24 cellular contexts compared by ENCODE assay signal in genomic region chr11:227824-228223, GRCh38. TPM values are rescaled to one million over a fixed set of nuclear protein-coding genes. Genes with fewer than 3 reads are reported as not detected.
"Had no signal": no experiment of that assay in that cellular context is flagged by ENCODE, and none has a peak within 500 bp of the region (broad histone marks: within the 10 kb centered on the region; RNA-seq: fewer than 3 reads in every experiment).

No MANE protein-coding gene starts in this region.

- H3K4me3 Mint-ChIP-seq: dendritic cell treated with granulocyte-macrophage colony-stimulating factor and Interleukin-4, amounts not matched to agents 40 ng/mL and 50 ng/mL, for 4 days; effector memory CD8-positive, alpha-beta T cell; immature natural killer cell; naive thymus-derived CD8-positive, alpha-beta T cell; neural progenitor cell had no signal

- H3K36me3 ChIP-seq: neural progenitor cell, ovary, uterus had no signal

- ATAC-seq: effector memory CD8-positive, alpha-beta T cell; left colon; naive thymus-derived CD8-positive, alpha-beta T cell had no signal

- H3K9me3 ChIP-seq: esophagus squamous epithelium, ovary, right atrium auricular region, tibial artery, upper lobe of left lung, uterus had no signal

- H3K4me1 ChIP-seq: esophagus squamous epithelium, neural progenitor cell, right atrium auricular region, tibial artery, uterus had no signal

- H3K4me3 ChIP-seq: esophagus squamous epithelium, neural progenitor cell, ovary, right atrium auricular region, tibial artery, upper lobe of left lung, uterus had no signal

- H3K27ac ChIP-seq: esophagus squamous epithelium, neural progenitor cell, ovary, right atrium auricular region, tibial artery, upper lobe of left lung, uterus had no signal

- H3K27ac Mint-ChIP-seq: dendritic cell treated with granulocyte-macrophage colony-stimulating factor and Interleukin-4, amounts not matched to agents 40 ng/mL and 50 ng/mL, for 4 days; effector memory CD8-positive, alpha-beta T cell; neural progenitor cell had no signal

- H3K27me3 Mint-ChIP-seq: dendritic cell treated with granulocyte-macrophage colony-stimulating factor and Interleukin-4, amounts not matched to agents 40 ng/mL and 50 ng/mL, for 4 days; effector memory CD8-positive, alpha-beta T cell; naive thymus-derived CD8-positive, alpha-beta T cell had no signal

- H3K9me3 Mint-ChIP-seq: dendritic cell treated with granulocyte-macrophage colony-stimulating factor and Interleukin-4, amounts not matched to agents 40 ng/mL and 50 ng/mL, for 4 days; effector memory CD8-positive, alpha-beta T cell; immature natural killer cell; naive thymus-derived CD8-positive, alpha-beta T cell; neural progenitor cell had no signal

- H3K4me1 Mint-ChIP-seq: immature natural killer cell, neural progenitor cell had no signal

- DNase-seq: effector memory CD8-positive, alpha-beta T cell; esophagus squamous epithelium; foreskin fibroblast; immature natural killer cell; left colon; mesendoderm; naive thymus-derived CD8-positive, alpha-beta T cell; nucleus accumbens; ovary; small intestine; stimulated activated CD4-positive, alpha-beta T cell treated with anti-CD3 and anti-CD28 coated beads, Interleukin-12 subunit alpha, Interleukin-12 subunit beta, amount 100 ng/mL, for 4 hours; stimulated activated naive CD4-positive, alpha-beta T cell treated with Interleukin-2 at 50 U/mL for 16 hours; tibial artery; upper lobe of left lung; uterus had no signal

- H3K27me3 ChIP-seq: esophagus squamous epithelium, neural progenitor cell, ovary, right atrium auricular region, tibial artery, upper lobe of left lung, uterus had no signal

RNA-seq across cellular contexts. Expression of gene SCGB1C1, which starts 34.9 kb away (rescaled TPM):
- total RNA-seq: epithelial cell of proximal tubule; esophagus squamous epithelium; left colon; liver; lung microvascular endothelial cell; mononuclear cell; naive thymus-derived CD8-positive, alpha-beta T cell; ovary; posterior vena cava; right atrium auricular region; temporal lobe; upper lobe of left lung; uterus had no signal
